In genomic region chr9:16206560-16206959, GRCh38 we compare ENCODE assay signal across 16 cellular contexts.
DNase-seq lines count a peak whose midpoint lies in the region; ATAC-seq, FAIRE-seq and TF ChIP-seq lines count a peak whose summit lies in the region.
"Had no signal": no experiment of that assay in that cellular context is flagged by ENCODE, and none has a peak within 500 bp of the region (broad histone marks: within the 10 kb centered on the region; RNA-seq: fewer than 3 reads in every experiment).

No MANE protein-coding gene starts in this region.

- H3K27me3 ChIP-seq in Loucy (ENCODE audit: insufficient read depth, low read length, poor library complexity, severe bottlenecking), result peaks cover 12% of the 10 kb centered on the region
- no peaks in the 10 kb centered on the region for H3K27me3 ChIP-seq in bronchial epithelial cell (ENCODE audit: control insufficient read depth, insufficient read depth, low read length)

- peak; percentile 7 for FAIRE-seq in bronchial epithelial cell (lab: Jason Lieb, UNC)
- FAIRE-seq: GM18507 had no signal

- DNase-seq in GM12865 (ENCODE audit: low read depth) (peak; percentile 30), bronchial epithelial cell (ENCODE audit: low read depth) (no peak), osteocyte (ENCODE audit: extremely low spot score, unreplicated experiment) (no peak), retina (no peak)
- no peak for DNase-seq in activated T-cell treated with anti-CD3 and anti-CD28 coated beads, Interleukin-2, amount 50 U/mL, for 24 hours
- DNase-seq: ACHN; CD4-positive, alpha-beta T cell; H9; NCI-H1417 treated with DMSO at 0.1 percent for 48 hours; NCI-H2029; NCI-H2171; NCI-H446 had no signal

- H2AFZ ChIP-seq in Loucy (ENCODE audit: low read length), result peak overlapping the region; percentile 74

- H3K36me3 ChIP-seq in Loucy (ENCODE audit: insufficient read depth, low read length) (no peaks in the 10 kb centered on the region), bronchial epithelial cell (ENCODE audit: control insufficient read depth, insufficient read depth, low read length) (no peaks in the 10 kb centered on the region)

- H3K9me2 ChIP-seq in Loucy (replicated peaks; ENCODE audit: low read depth, low read length), result no peaks in the 10 kb centered on the region

- H3K4me1 Mint-ChIP-seq in osteocyte (ENCODE audit: unreplicated experiment), result peaks cover 55% of the 10 kb centered on the region
- H3K4me1 Mint-ChIP-seq in activated T-cell treated with anti-CD3 and anti-CD28 coated beads, Interleukin-2, amount 50 U/mL, for 24 hours (ENCODE audit: low read depth), result peaks cover 5% of the 10 kb centered on the region

- H3K79me2 ChIP-seq in Loucy (ENCODE audit: insufficient read depth, low read length), result no peaks in the 10 kb centered on the region

- peak overlapping the region; percentile 61 for H3K9ac ChIP-seq in Loucy (ENCODE audit: low read depth, low read length, poor library complexity, severe bottlenecking)

- no peaks in the 10 kb centered on the region for H3F3A ChIP-seq in Loucy (ENCODE audit: low read depth)

- peaks cover 14% of the 10 kb centered on the region for H3K4me1 ChIP-seq in Loucy (ENCODE audit: insufficient read depth, low read length, poor library complexity, severe bottlenecking)

- H3K4me3 ChIP-seq in GM12865 (ENCODE audit: low read depth, low read length), result no peak overlapping the region
- H3K4me3 ChIP-seq in Loucy (ENCODE audit: low read length, poor library complexity, severe bottlenecking), result peak overlapping the region; percentile 67
- no peak overlapping the region for H3K4me3 ChIP-seq in bronchial epithelial cell (ENCODE audit: low read depth, low read length)

- H3K27ac Mint-ChIP-seq in osteocyte (ENCODE audit: unreplicated experiment), result peak overlapping the region; percentile 71
- no peak overlapping the region for H3K27ac Mint-ChIP-seq in activated T-cell treated with anti-CD3 and anti-CD28 coated beads, Interleukin-2, amount 50 U/mL, for 24 hours
- H3K27ac Mint-ChIP-seq: CD4-positive, alpha-beta T cell had no signal

- no peaks in the 10 kb centered on the region for H3K9me3 ChIP-seq in Loucy (ENCODE audit: insufficient read depth, low read depth, low read length)

- ATAC-seq in HG03565 (IDR thresholded peaks at IDR 0.05; ENCODE audit: unreplicated experiment), result no peak
- ATAC-seq in GM18498 (IDR thresholded peaks at IDR 0.05; ENCODE audit: unreplicated experiment), result no peak

- no peaks in the 10 kb centered on the region for H4K20me1 ChIP-seq in Loucy (ENCODE audit: insufficient read depth, low read length, poor library complexity, severe bottlenecking)

- peaks cover 8% of the 10 kb centered on the region for H3K36me3 Mint-ChIP-seq in osteocyte (ENCODE audit: unreplicated experiment)
- no peaks in the 10 kb centered on the region for H3K36me3 Mint-ChIP-seq in activated T-cell treated with anti-CD3 and anti-CD28 coated beads, Interleukin-2, amount 50 U/mL, for 24 hours (ENCODE audit: low read depth)

- H3K27me3 Mint-ChIP-seq in osteocyte (ENCODE audit: unreplicated experiment), result no peaks in the 10 kb centered on the region
- no peaks in the 10 kb centered on the region for H3K27me3 Mint-ChIP-seq in activated T-cell treated with anti-CD3 and anti-CD28 coated beads, Interleukin-2, amount 50 U/mL, for 24 hours
- H3K27me3 Mint-ChIP-seq: CD4-positive, alpha-beta T cell had no signal

- no peak for TF ChIP-seq CTCF in GM12865 (IDR thresholded peaks at IDR 0.05; ENCODE audit: insufficient read depth, low read depth, low read length, missing control alignments)
- TF ChIP-seq CTCF in Loucy (conservative IDR thresholded peaks at IDR 0.05; ENCODE audit: low read length), result no peak
- no peak for TF ChIP-seq CTCF in bronchial epithelial cell (IDR thresholded peaks at IDR 0.05; ENCODE audit: insufficient read depth, low read length, severe bottlenecking)
- no peak for TF ChIP-seq CTCF in osteocyte (IDR thresholded peaks at IDR 0.05)

- peaks cover 13% of the 10 kb centered on the region for H3K9me3 Mint-ChIP-seq in osteocyte (ENCODE audit: unreplicated experiment)
- peaks cover 2% of the 10 kb centered on the region for H3K9me3 Mint-ChIP-seq in activated T-cell treated with anti-CD3 and anti-CD28 coated beads, Interleukin-2, amount 50 U/mL, for 24 hours

- peak overlapping the region; percentile 71 for H3K4me2 ChIP-seq in Loucy (ENCODE audit: low read depth, low read length, poor library complexity, severe bottlenecking)

- H3K4me3 Mint-ChIP-seq in osteocyte (ENCODE audit: unreplicated experiment), result no peak overlapping the region
- no peak overlapping the region for H3K4me3 Mint-ChIP-seq in activated T-cell treated with anti-CD3 and anti-CD28 coated beads, Interleukin-2, amount 50 U/mL, for 24 hours
- H3K4me3 Mint-ChIP-seq: CD4-positive, alpha-beta T cell; H9 had no signal
